ENCODE assay signal across 8 cellular contexts in the genomic region with DNA sequence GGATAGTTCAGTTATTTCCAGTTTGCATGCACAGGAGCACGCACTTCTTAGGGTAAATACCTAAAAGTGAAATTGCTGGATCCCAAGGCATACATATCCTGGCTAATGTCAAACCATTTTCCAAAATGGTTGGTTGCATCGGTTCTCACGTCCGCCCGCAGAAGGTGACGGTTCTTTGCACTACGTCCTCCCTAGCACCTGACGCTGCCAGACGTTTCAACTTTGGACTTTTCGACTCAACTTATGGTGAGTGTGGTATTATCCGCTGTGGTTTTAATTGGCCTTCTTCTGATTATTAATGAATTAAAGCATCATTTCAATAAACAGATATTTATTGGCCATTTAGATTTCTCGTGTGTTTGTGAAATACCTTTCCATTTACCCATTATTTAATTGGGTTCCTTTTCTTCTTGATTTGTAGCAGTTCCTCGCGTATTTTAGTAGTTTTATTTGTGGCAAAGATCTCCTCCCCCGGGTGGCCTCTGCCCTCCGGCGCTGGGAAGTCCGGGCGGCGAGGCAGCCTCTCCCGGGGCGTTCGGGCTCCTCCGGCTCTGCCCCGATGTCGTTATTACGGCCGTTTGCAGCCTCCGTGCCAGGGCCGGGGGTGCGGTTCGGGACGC. TPM values are rescaled to one million over a fixed set of nuclear protein-coding genes. Genes with fewer than 3 reads are reported as not detected.
DNase-seq lines count a peak whose midpoint lies in the region; ATAC-seq, FAIRE-seq and TF ChIP-seq lines count a peak whose summit lies in the region.

A gene (plus strand): TSS at position 571 of the 620 bp plus-strand sequence. CDS start 3,091 bp downstream, outside the sequence.

- H3K27me3 ChIP-seq in keratinocyte (ENCODE audit: control insufficient read depth, extremely low read depth, insufficient read depth, low read length) (no peaks in the 10 kb centered on the region), subcutaneous abdominal adipose tissue (ENCODE audit: control insufficient read depth in 5 of 5, insufficient read depth in 4 of 5, low read length in 5 of 5) (no peaks in the 10 kb centered on the region)

- peak within 1 kb of the TSS; percentile 79 for H2AFZ ChIP-seq in keratinocyte (ENCODE audit: control insufficient read depth, low read length)

- TF ChIP-seq CTCF in keratinocyte (optimal IDR thresholded peaks at IDR 0.05 in 1 of 3, IDR thresholded peaks at IDR 0.05 in 1 of 3, conservative IDR thresholded peaks at IDR 0.05 in 1 of 3; ENCODE audit: extremely low read depth in 1 of 3, insufficient read depth in 2 of 3, low read length in 3 of 3): no peak

- H3K9me1 ChIP-seq in keratinocyte (ENCODE audit: control insufficient read depth, extremely low read depth, insufficient read depth, low read length): no peaks in the 10 kb centered on the region

- H3K36me3 ChIP-seq in keratinocyte (ENCODE audit: control insufficient read depth in 2 of 2, extremely low read depth in 1 of 2, insufficient read depth in 2 of 2, low read length in 2 of 2): no peaks in the 10 kb centered on the region
- H3K36me3 ChIP-seq in subcutaneous abdominal adipose tissue (ENCODE audit: control insufficient read depth in 5 of 5, insufficient read depth in 5 of 5, low read length in 5 of 5): peaks cover 0 to 7% (median 4%) of the 10 kb centered on the region in 5 donors

- H3K4me1 ChIP-seq in keratinocyte (ENCODE audit: control insufficient read depth, extremely low read depth, insufficient read depth, low read length) (peaks cover 2% of the 10 kb centered on the region), subcutaneous abdominal adipose tissue (ENCODE audit: control insufficient read depth in 5 of 5, insufficient read depth in 5 of 5, low read length in 5 of 5) (peaks cover 3 to 19% (median 12%) of the 10 kb centered on the region in 5 donors)

- H3K4me2 ChIP-seq in keratinocyte (ENCODE audit: control insufficient read depth, extremely low read depth, insufficient read depth, low read depth, low read length): peak within 1 kb of the TSS; percentile 73

- peak within 1 kb of the TSS; percentile 81 for H3K9ac ChIP-seq in keratinocyte (ENCODE audit: control insufficient read depth, extremely low read depth, insufficient read depth, low read length)
- H3K9ac ChIP-seq in subcutaneous abdominal adipose tissue (ENCODE audit: low read length in 5 of 5): peak within 1 kb of the TSS; percentile 83 to 92 (median 90)

- dilution Hi-C loops in keratinocyte (cut with MboI; ENCODE audit: extremely low pct_ligation_motif_present, low sequenced_read_pairs): no loop called here

- peak within 1 kb of the TSS; percentile 51 to 61 (median 61) for H3K4me3 ChIP-seq in keratinocyte (ENCODE audit: control insufficient read depth in 2 of 3, extremely low read depth in 1 of 3, insufficient read depth in 2 of 3, low read depth in 1 of 3, low read length in 3 of 3)
- H3K4me3 ChIP-seq in subcutaneous abdominal adipose tissue (ENCODE audit: low read depth in 1 of 5, low read length in 5 of 5): peak within 1 kb of the TSS; percentile 75 to 90 (median 83)

- peaks cover 17% of the 10 kb centered on the region for H3K27me3 Mint-ChIP-seq in T-helper 1 cell treated with Interleukin-12 subunit alpha and Interleukin-12 subunit beta and Interleukin-4 antibody, amounts not matched to agents 30 μg/mL and 1 μg/mL, for 36 hours (ENCODE audit: low read depth)
- no peaks in the 10 kb centered on the region for H3K27me3 Mint-ChIP-seq in activated naive CD8-positive, alpha-beta T cell

- no peak for ATAC-seq in HG03432 (IDR thresholded peaks at IDR 0.05; ENCODE audit: unreplicated experiment)
- ATAC-seq in HG03175 (IDR thresholded peaks at IDR 0.05; ENCODE audit: unreplicated experiment): no peak
- no peak for ATAC-seq in GM18517 (IDR thresholded peaks at IDR 0.05; ENCODE audit: unreplicated experiment)

- no peaks in the 10 kb centered on the region for H3K9me3 Mint-ChIP-seq in T-helper 1 cell treated with Interleukin-12 subunit alpha and Interleukin-12 subunit beta and Interleukin-4 antibody, amounts not matched to agents 30 μg/mL and 1 μg/mL, for 36 hours
- H3K9me3 Mint-ChIP-seq in activated naive CD8-positive, alpha-beta T cell (ENCODE audit: low read depth): no peaks in the 10 kb centered on the region

- no peaks in the 10 kb centered on the region for H4K20me1 ChIP-seq in keratinocyte (ENCODE audit: control insufficient read depth, extremely low read depth, insufficient read depth, low read length)

- DNase-seq in T-helper 1 cell (no peak), keratinocyte (ENCODE audit: low read depth, low spot score) (no peak)

- H3K4me1 Mint-ChIP-seq in T-helper 1 cell treated with Interleukin-12 subunit alpha and Interleukin-12 subunit beta and Interleukin-4 antibody, amounts not matched to agents 30 μg/mL and 1 μg/mL, for 36 hours (ENCODE audit: low read depth): peaks cover 12% of the 10 kb centered on the region
- H3K4me1 Mint-ChIP-seq in activated naive CD8-positive, alpha-beta T cell (ENCODE audit: low read depth): peaks cover 28% of the 10 kb centered on the region

- peak within 1 kb of the TSS; percentile 65 for H3K27ac Mint-ChIP-seq in T-helper 1 cell treated with Interleukin-12 subunit alpha and Interleukin-12 subunit beta and Interleukin-4 antibody, amounts not matched to agents 30 μg/mL and 1 μg/mL, for 36 hours
- H3K27ac Mint-ChIP-seq in activated naive CD8-positive, alpha-beta T cell: peak within 1 kb of the TSS; percentile 79

- no peaks in the 10 kb centered on the region for H3K79me2 ChIP-seq in keratinocyte (ENCODE audit: control insufficient read depth, insufficient read depth, low read length)

- FAIRE-seq in keratinocyte (lab: Jason Lieb, UNC): peak; percentile 17

- H3K4me3 Mint-ChIP-seq in T-helper 1 cell treated with Interleukin-12 subunit alpha and Interleukin-12 subunit beta and Interleukin-4 antibody, amounts not matched to agents 30 μg/mL and 1 μg/mL, for 36 hours: peak within 1 kb of the TSS; percentile 73
- peak within 1 kb of the TSS; percentile 90 for H3K4me3 Mint-ChIP-seq in activated naive CD8-positive, alpha-beta T cell

- H3K27ac ChIP-seq in keratinocyte (ENCODE audit: control insufficient read depth, insufficient read depth, low read length) (peak within 1 kb of the TSS; percentile 29), subcutaneous abdominal adipose tissue (ENCODE audit: low read depth, low read length) (peak within 1 kb of the TSS; percentile 91)

- H3K9me3 ChIP-seq in keratinocyte (ENCODE audit: control insufficient read depth, low read depth, low read length): no peaks in the 10 kb centered on the region
- H3K9me3 ChIP-seq in subcutaneous abdominal adipose tissue (ENCODE audit: control insufficient read depth in 5 of 5, low read length in 5 of 5): no peaks in the 10 kb centered on the region

- no peaks in the 10 kb centered on the region for H3K36me3 Mint-ChIP-seq in T-helper 1 cell treated with Interleukin-12 subunit alpha and Interleukin-12 subunit beta and Interleukin-4 antibody, amounts not matched to agents 30 μg/mL and 1 μg/mL, for 36 hours (ENCODE audit: low read depth)
- H3K36me3 Mint-ChIP-seq in activated naive CD8-positive, alpha-beta T cell: peaks cover 7% of the 10 kb centered on the region

RNA-seq across cellular contexts. Expression of the gene that starts here (rescaled TPM):
- 3.6 to 4.0 TPM (median 3.9 TPM) in 3 replicates for polyA plus RNA-seq in keratinocyte
- 2.8 TPM for polyA plus RNA-seq in keratinocyte (2011; ENCODE audit: low read depth)
- 3.9 and 5.4 TPM in 2 replicates for polyA plus RNA-seq in keratinocyte (2011; cell fraction: cytosol; rRNA removed)
- polyA plus RNA-seq in keratinocyte (2011; cell fraction: nucleus; rRNA removed): 3.9 and 4.4 TPM in 2 replicates
- polyA plus RNA-seq in keratinocyte (2012; ENCODE audit: low replicate concordance): 2.8 and 3.3 TPM in 2 replicates
- polyA minus RNA-seq in keratinocyte: 1.7 to 3.8 TPM (median 3.0 TPM) in 3 replicates
- 1.3 TPM for polyA minus RNA-seq in keratinocyte (2011; cell fraction: cytosol; rRNA and poly(A)+ RNA removed)
- 2.2 and 3.7 TPM in 2 replicates for polyA minus RNA-seq in keratinocyte (2011; cell fraction: nucleus; rRNA and poly(A)+ RNA removed)
